ENCODE assay signal across 24 cellular contexts in the genomic region with DNA sequence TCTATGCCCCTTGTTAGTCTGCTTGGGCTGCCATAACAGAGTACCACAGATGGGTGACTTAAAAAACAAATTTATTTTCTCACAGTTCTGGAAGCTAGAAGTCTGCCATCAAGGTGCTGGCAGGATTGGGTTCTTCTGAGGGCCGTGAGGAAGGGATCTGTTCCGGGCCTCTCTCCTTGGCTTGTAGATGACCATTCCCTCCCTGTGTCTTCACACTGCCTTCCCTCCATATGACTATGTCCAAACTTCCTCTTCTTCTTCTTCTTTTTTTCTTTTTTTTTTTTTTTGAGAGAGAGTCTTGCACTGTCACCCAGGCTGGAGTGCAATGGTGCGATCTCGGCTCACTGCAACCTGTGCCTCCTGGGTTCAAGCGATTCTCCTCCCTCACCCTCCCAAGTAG.
"Had no signal": no experiment of that assay in that cellular context is flagged by ENCODE, and none has a peak within 500 bp of the region (broad histone marks: within the 10 kb centered on the region; RNA-seq: fewer than 3 reads in every experiment).

No MANE protein-coding gene starts in this region.

- H3K4me1 ChIP-seq: breast epithelium, gastroesophageal sphincter, suprapubic skin had no signal

- H3K36me3 ChIP-seq: breast epithelium, gastroesophageal sphincter, suprapubic skin, tibial artery had no signal

- ATAC-seq: activated CD4-positive, alpha-beta T cell treated with anti-CD3 and anti-CD28 coated beads for 36 hours; activated CD8-positive, alpha-beta memory T cell treated with anti-CD3 and anti-CD28 coated beads, Interleukin-2, amount 10 ng/mL, durations not matched to agents 7 days and 5 days; activated CD8-positive, alpha-beta T cell treated with anti-CD3 and anti-CD28 coated beads, Interleukin-2, amount 10 ng/mL, durations not matched to agents 7 days and 5 days; activated naive CD4-positive, alpha-beta T cell treated with anti-CD3 and anti-CD28 coated beads, Interleukin-2, amount 50 U/mL, for 72 hours; activated T-cell treated with anti-CD3 and anti-CD28 coated beads, Interleukin-2, amount 50 U/mL, for 72 hours; gastroesophageal sphincter; left ventricle myocardium superior; naive thymus-derived CD8-positive, alpha-beta T cell; psoas muscle had no signal

- H3K27ac ChIP-seq: breast epithelium, gastroesophageal sphincter, hepatocyte, parathyroid adenoma, psoas muscle, suprapubic skin, tibial artery had no signal

- H3K9me3 ChIP-seq: breast epithelium, gastroesophageal sphincter, psoas muscle, suprapubic skin, tibial artery had no signal

- H3K4me3 ChIP-seq: breast epithelium, gastroesophageal sphincter, hepatocyte, psoas muscle, smooth muscle cell, suprapubic skin, tibial artery had no signal

- H3K27me3 ChIP-seq: breast epithelium, gastroesophageal sphincter, hepatocyte, suprapubic skin, tibial artery had no signal

- DNase-seq: activated CD4-positive, alpha-beta T cell treated with anti-CD3 and anti-CD28 coated beads for 36 hours; activated CD4-positive, CD25-positive, alpha-beta regulatory T cell; activated CD8-positive, alpha-beta memory T cell treated with anti-CD3 and anti-CD28 coated beads, Interleukin-2, amount 10 ng/mL, durations not matched to agents 7 days and 5 days; activated CD8-positive, alpha-beta T cell treated with anti-CD3 and anti-CD28 coated beads, Interleukin-2, amount 10 ng/mL, durations not matched to agents 7 days and 5 days; activated naive CD4-positive, alpha-beta T cell; activated T-cell treated with anti-CD3 and anti-CD28 coated beads, Interleukin-2, amount 50 U/mL, for 72 hours; central memory CD4-positive, alpha-beta T cell; effector memory CD4-positive, alpha-beta T cell; islet precursor cell; left ventricle myocardium superior; mammary epithelial cell; naive thymus-derived CD8-positive, alpha-beta T cell; occipital lobe; psoas muscle; stimulated activated CD4-positive, alpha-beta T cell treated with anti-CD3 and anti-CD28 coated beads, Interleukin-1b, Interleukin-23, amount 100 ng/mL, for 48 hours; stimulated activated naive CD4-positive, alpha-beta T cell; tibial artery had no signal
